Comparison of ENCODE assay signal across 8 cellular contexts in genomic region chr19:11090264-11091032, GRCh38. TPM values are rescaled to one million over a fixed set of nuclear protein-coding genes. Genes with fewer than 3 reads are reported as not detected.
DNase-seq lines count a peak whose midpoint lies in the region; ATAC-seq and TF ChIP-seq lines count a peak whose summit lies in the region.

No MANE protein-coding gene starts in this region.

- TF ChIP-seq POLR2A in heart left ventricle (IDR thresholded peaks at IDR 0.05), result peak in 1 of 2 donors; percentile 89
- TF ChIP-seq POLR2A in tibial nerve (IDR thresholded peaks at IDR 0.05), result peak; percentile 94 to 97

- intact Hi-C loops in heart left ventricle (cut with DNase I), result loop anchor here in 2 of 10 donors (5.0 kb wide), 1 partner anchor 53 kb away; no protein-coding TSS in a partner anchor

- peak overlapping the region; percentile 97 for H2BK5ac ChIP-seq in trophoblast cell (ENCODE audit: low read depth, low read length, poor library complexity)

- H3K18ac ChIP-seq in trophoblast cell (ENCODE audit: low read length), result peak overlapping the region; percentile 96

- peak overlapping the region; percentile 26 for H2AFZ ChIP-seq in trophoblast cell (ENCODE audit: insufficient read depth, low read length, poor library complexity)

- H3K27me3 ChIP-seq in heart left ventricle, result no peaks in the 10 kb centered on the region
- no peaks in the 10 kb centered on the region for H3K27me3 ChIP-seq in trophoblast cell (ENCODE audit: insufficient read depth, low read length)
- no peaks in the 10 kb centered on the region for H3K27me3 ChIP-seq in tibial nerve

- H3K36me3 ChIP-seq in heart left ventricle, result peaks cover 0 to 13% (median 0%) of the 10 kb centered on the region in 9 donors
- peaks cover 16 to 24% of the 10 kb centered on the region in 2 experiments for H3K36me3 ChIP-seq in trophoblast cell (ENCODE audit: control insufficient read depth in 1 of 2, insufficient read depth in 2 of 2, low read length in 2 of 2)
- H3K36me3 ChIP-seq in tibial nerve, result no peaks in the 10 kb centered on the region

- peaks cover 0 to 75% (median 44%) of the 10 kb centered on the region in 12 donors for H3K4me1 ChIP-seq in heart left ventricle
- H3K4me1 ChIP-seq in trophoblast cell (ENCODE audit: control insufficient read depth in 1 of 2, insufficient read depth in 2 of 2, low read length in 2 of 2), result peaks cover 13 to 24% of the 10 kb centered on the region in 2 experiments
- H3K4me1 ChIP-seq in tibial nerve, result peaks cover 0 to 74% (median 41%) of the 10 kb centered on the region in 4 donors

- H4K91ac ChIP-seq in trophoblast cell (ENCODE audit: low read depth, low read length), result peak overlapping the region; percentile 97

- DNase-seq in GM12864 (ENCODE audit: low read depth) (peak; percentile 90), NCI-H1436 (lab: John Stamatoyannopoulos, UW) (peak; percentile 97), SW480 (ENCODE audit: low spot score) (peak; percentile 98), heart left ventricle (peak; percentile 99), trophoblast cell (peak; percentile 96 to 97), tibial nerve (ENCODE audit: low spot score in 2 of 2) (peak; percentile 97 to 98)

- peak overlapping the region; percentile 96 for H3K14ac ChIP-seq in trophoblast cell (ENCODE audit: low read length)

- ATAC-seq in HG02763 (IDR thresholded peaks at IDR 0.05; ENCODE audit: unreplicated experiment) (peak; percentile 81), heart left ventricle (peak; percentile 91 to 97 (median 94))

- peak overlapping the region; percentile 98 for H3K27ac ChIP-seq in adipose tissue (ENCODE audit: low read depth, low read length)
- peak overlapping the region; percentile 88 to 99 (median 96) for H3K27ac ChIP-seq in heart left ventricle
- H3K27ac ChIP-seq in trophoblast cell (ENCODE audit: low read depth, low read length), result peak overlapping the region; percentile 91
- H3K27ac ChIP-seq in tibial nerve, result peak overlapping the region; percentile 95 to 99 (median 98)

- H3K4me3 ChIP-seq in GM12864 (ENCODE audit: low read depth, low read length), result peak overlapping the region; percentile 96
- peak overlapping the region; percentile 57 to 82 (median 72) for H3K4me3 ChIP-seq in heart left ventricle
- peak overlapping the region; percentile 84 for H3K4me3 ChIP-seq in trophoblast cell (ENCODE audit: low read depth, low read length)
- H3K4me3 ChIP-seq in tibial nerve, result peak overlapping the region; percentile 58 to 77 (median 71)

- H3K79me1 ChIP-seq in trophoblast cell (ENCODE audit: low read length), result peaks cover 33% of the 10 kb centered on the region

- peak overlapping the region; percentile 96 for H2AK5ac ChIP-seq in trophoblast cell (ENCODE audit: low read length)

- H2BK12ac ChIP-seq in trophoblast cell (ENCODE audit: low read length), result peak overlapping the region; percentile 76

- H3K23ac ChIP-seq in trophoblast cell (ENCODE audit: low read length), result no peak overlapping the region

- TF ChIP-seq CTCF in GM12864 (IDR thresholded peaks at IDR 0.05; ENCODE audit: low read depth, low read length, missing control alignments) (no peak), heart left ventricle (IDR thresholded peaks at IDR 0.05) (no peak), tibial nerve (IDR thresholded peaks at IDR 0.05) (peak in 2 of 5 experiments; percentile 5 to 33)

- peak overlapping the region; percentile 80 for H4K8ac ChIP-seq in trophoblast cell (ENCODE audit: low read depth, low read length)

- H4K12ac ChIP-seq in trophoblast cell (ENCODE audit: low read depth, low read length), result peak overlapping the region; percentile 43

- WGBS in adipose tissue, 3 donors, result 0 to 1% (median 0%) methylated on average over 43 to 66 of the region's 66 CpGs
- 0 to 1% (median 1%) methylated on average over 20 to 66 of the region's 66 CpGs for WGBS in heart left ventricle, 4 donors
- WGBS in trophoblast cell (ENCODE audit: extremely low coverage, insufficient coverage, insufficient read length), result no CpG with 5 or more reads among the region's 66 CpGs
- 0 to 1% methylated on average over 8 to 26 of the region's 66 CpGs for WGBS in tibial nerve, 2 donors

- H3K4ac ChIP-seq in trophoblast cell (ENCODE audit: low read depth, low read length), result peak overlapping the region; percentile 96

- no peaks in the 10 kb centered on the region for H3K9me3 ChIP-seq in heart left ventricle
- H3K9me3 ChIP-seq in trophoblast cell (ENCODE audit: insufficient read depth, low read depth, low read length), result no peaks in the 10 kb centered on the region
- H3K9me3 ChIP-seq in tibial nerve, result no peaks in the 10 kb centered on the region

- peak overlapping the region; percentile 93 for H3K4me2 ChIP-seq in trophoblast cell (ENCODE audit: low read length)

- peak overlapping the region; percentile 95 for H2BK120ac ChIP-seq in trophoblast cell (ENCODE audit: insufficient read depth, low read length, poor library complexity)

- TF ChIP-seq EP300 in tibial nerve (IDR thresholded peaks at IDR 0.05), result peak in 1 of 2 donors; percentile 97

- H3K9ac ChIP-seq in trophoblast cell (ENCODE audit: low read length), result peak overlapping the region; percentile 95

- peaks cover 39% of the 10 kb centered on the region for H3K79me2 ChIP-seq in trophoblast cell (ENCODE audit: control insufficient read depth, insufficient read depth, low read length, poor library complexity)

RNA-seq across cellular contexts. Expression of gene LDLR, which starts 1.2 kb away (rescaled TPM):
- polyA plus RNA-seq in adipose tissue (100 to 1,000 TPM in 1 of 3 donors, 10 to 100 TPM in 2; 17.5 to 247 (median 49.3) TPM), heart left ventricle (10 to 100 TPM in 1 of 2 donors, 1 to 10 TPM in 1; 4.5 to 45.9 TPM)
- total RNA-seq in heart left ventricle (10 to 100 TPM in 8 of 9 donors, 1 to 10 TPM in 1; 4.3 to 30.9 (median 19.0) TPM), tibial nerve (10 to 100 TPM; 22.6 to 45.6 (median 35.7) TPM)
- 105 and 112 TPM in 2 replicates for polyA plus RNA-seq in trophoblast cell (2013)

Comparison
In these comparisons a context has a peak if more than half of its experiments do, and no peak if none do; other contexts are left out.
1. Peak in every context shown above with its lines: DNase-seq, ATAC-seq, H3K4me3 ChIP-seq and H3K27ac ChIP-seq.